Comparison of ENCODE assay signal across 24 cellular contexts in the genomic region with DNA sequence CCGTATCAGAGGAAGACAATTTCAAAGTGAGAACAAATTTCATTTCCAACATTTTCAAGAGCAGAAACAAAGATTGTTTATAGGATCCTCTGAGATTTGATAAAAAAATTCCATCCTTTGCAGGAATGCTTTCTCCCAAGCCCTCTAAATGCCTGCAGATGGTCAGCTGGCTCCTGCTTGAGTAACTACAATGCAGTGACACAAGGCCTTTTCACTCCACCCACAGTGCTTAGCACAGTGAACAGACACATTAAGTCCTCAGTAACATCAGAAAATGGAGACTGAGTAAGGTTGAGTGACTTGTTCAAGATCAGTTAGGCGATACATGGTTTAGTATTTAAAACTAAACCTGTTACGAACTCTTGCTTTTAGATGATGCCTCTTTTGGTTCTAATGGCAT.
"Had no signal": no experiment of that assay in that cellular context is flagged by ENCODE, and none has a peak within 500 bp of the region (broad histone marks: within the 10 kb centered on the region; RNA-seq: fewer than 3 reads in every experiment).

No MANE protein-coding gene starts in this region.

- H3K4me1 ChIP-seq: Peyer's patch had no signal

- ATAC-seq: activated CD8-positive, alpha-beta T cell treated with anti-CD3 and anti-CD28 coated beads, Interleukin-2, amount 10 ng/mL, durations not matched to agents 7 days and 5 days; activated naive CD4-positive, alpha-beta T cell treated with anti-CD3 and anti-CD28 coated beads, Interleukin-2, amount 50 U/mL, for 72 hours; activated T-cell treated with anti-CD3 and anti-CD28 coated beads, Interleukin-2, amount 50 U/mL, for 4 hours; PC-3 had no signal

- H3K36me3 ChIP-seq: Peyer's patch, SJSA1 had no signal

- H3K27me3 ChIP-seq: SJSA1 had no signal

- H3K4me3 ChIP-seq: Peyer's patch, SJSA1 had no signal

- H3K27ac ChIP-seq: Peyer's patch, SJSA1 had no signal

- H3K9me3 ChIP-seq: Peyer's patch, SJSA1, SK-N-SH had no signal

- H3K4me2 ChIP-seq: SK-N-SH had no signal

- DNase-seq: activated CD4-positive, alpha-beta T cell treated with anti-CD3 and anti-CD28 coated beads, Interleukin-2, amount 10 ng/mL, durations not matched to agents 24 days and 14 days; activated CD4-positive, alpha-beta T cell treated with anti-CD3 and anti-CD28 coated beads, Interleukin-2, amount 50 U/mL, for 4 hours; activated CD8-positive, alpha-beta T cell treated with anti-CD3 and anti-CD28 coated beads, Interleukin-2, amount 10 ng/mL, durations not matched to agents 7 days and 5 days; activated gamma-delta T cell treated with Interleukin-2 at 50 U/mL for 16 hours; activated naive CD4-positive, alpha-beta T cell treated with anti-CD3 and anti-CD28 coated beads for 36 hours; activated T-cell treated with anti-CD3 and anti-CD28 coated beads for 4 hours; activated T-cell treated with anti-CD3 and anti-CD28 coated beads, Interleukin-2, amount 50 U/mL, for 4 hours; cerebellar nuclear complex; Karpas-422; NCI-H1105; NCI-H1417 treated with DMSO at 0.1 percent for 48 hours; NCI-H187 treated with DMSO at 0.1 percent for 48 hours; NCI-H2081; NCI-H2171 treated with DMSO at 0.1 percent for 48 hours; NCI-H2227 treated with DMSO at 0.1 percent for 48 hours; NCI-H446; NCI-H510A treated with DMSO at 0.1 percent for 48 hours; PC-3; Peyer's patch; RPMI8226; SHP77 treated with DMSO at 0.1 percent for 48 hours; SK-N-SH had no signal

- H3K9ac ChIP-seq: SK-N-SH had no signal
